25 cellular contexts compared by ENCODE assay signal in genomic region chr3:169195672-169196071, GRCh38.
"Had no signal": no experiment of that assay in that cellular context is flagged by ENCODE, and none has a peak within 500 bp of the region (broad histone marks: within the 10 kb centered on the region; RNA-seq: fewer than 3 reads in every experiment).

No MANE protein-coding gene starts in this region.

- H3K4me1 ChIP-seq: esophagus squamous epithelium, gastrocnemius medialis, heart right ventricle, left lung, lower lobe of right lung had no signal

- H3K4me3 ChIP-seq: coronary artery, dorsolateral prefrontal cortex, esophagus squamous epithelium, gastrocnemius medialis, heart right ventricle, left lung, lower lobe of right lung, mucosa of descending colon had no signal

- H3K36me3 ChIP-seq: esophagus squamous epithelium, gastrocnemius medialis, heart right ventricle, left lung, lower lobe of right lung had no signal

- H3K9me3 ChIP-seq: esophagus squamous epithelium, gastrocnemius medialis, left lung, lower lobe of right lung, mucosa of descending colon had no signal

- FAIRE-seq: colon, islet of Langerhans, keratinocyte had no signal

- H3K27me3 ChIP-seq: esophagus squamous epithelium, gastrocnemius medialis, heart right ventricle, left lung had no signal

- H3K27ac ChIP-seq: coronary artery, dorsolateral prefrontal cortex, epithelial cell of prostate, esophagus squamous epithelium, gastrocnemius medialis, heart right ventricle, left lung, lower lobe of right lung had no signal

- DNase-seq: dermis blood vessel endothelial cell; dorsolateral prefrontal cortex; effector CD4-positive, alpha-beta T cell; effector memory CD4-positive, alpha-beta T cell; erythroblast; esophagus squamous epithelium; foreskin fibroblast; foreskin melanocyte; gastrocnemius medialis; glutamatergic neuron; head of caudate nucleus; heart right ventricle; hippocampal formation; left cardiac atrium; left lung; left ventricle myocardium superior; lower lobe of right lung; mesenchymal stem cell; mucosa of descending colon; naive B cell had no signal
